8 cellular contexts compared by ENCODE assay signal in the genomic region with DNA sequence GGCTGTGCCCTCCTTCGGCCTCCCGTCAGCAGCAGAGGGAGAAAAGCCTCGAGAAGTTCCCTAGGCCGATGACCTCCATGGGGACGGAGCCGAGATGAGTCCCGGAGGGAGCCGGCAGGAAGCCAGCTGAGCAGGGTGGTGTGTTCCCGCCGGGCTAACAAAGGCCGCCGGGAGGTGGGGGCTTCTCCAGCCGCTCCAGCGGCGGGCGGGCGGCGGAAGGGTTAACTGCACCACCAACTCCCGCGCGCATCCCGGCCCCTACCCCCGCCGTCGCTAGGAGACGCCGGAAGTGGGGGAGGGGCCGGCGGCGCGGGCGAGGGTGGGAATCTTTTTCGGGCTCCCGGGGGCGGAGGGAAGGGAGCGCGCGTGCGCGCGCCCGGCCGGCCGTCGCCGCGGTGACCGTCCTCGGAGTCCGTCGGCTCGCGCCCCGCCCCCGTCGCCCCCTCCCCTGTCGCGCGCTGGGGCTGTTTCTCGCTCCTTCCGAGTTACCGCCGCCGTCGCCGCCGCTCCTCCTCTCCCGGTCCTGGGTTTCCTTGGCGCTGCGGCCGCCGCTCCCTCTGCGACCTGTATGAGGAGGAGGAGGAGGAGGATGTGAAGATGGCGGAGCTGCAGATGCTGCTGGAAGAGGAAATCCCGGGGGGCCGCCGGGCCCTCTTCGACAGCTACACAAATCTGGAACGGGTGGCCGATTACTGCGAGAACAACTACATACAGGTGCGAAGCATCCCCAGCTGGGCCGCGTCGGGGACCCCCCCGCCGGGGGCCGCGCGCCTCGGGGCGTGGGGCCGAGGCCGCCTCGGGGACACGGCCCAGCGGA.
DNase-seq lines count a peak whose midpoint lies in the region; ATAC-seq and TF ChIP-seq lines count a peak whose summit lies in the region.

A gene (plus strand): TSS at position 477 of the 817 bp plus-strand sequence. CDS start 121 bp downstream, at position 598.

- peak; percentile 75 for ATAC-seq in HG02763 (IDR thresholded peaks at IDR 0.05; ENCODE audit: unreplicated experiment)
- ATAC-seq in GM18873 (IDR thresholded peaks at IDR 0.05; ENCODE audit: low FRiP score, unreplicated experiment) = no peak

- in situ Hi-C loops in GM13976 (cut with MboI; ENCODE audit: low sequenced_read_pairs, unreplicated experiment) (no loop called here), astrocyte of the spinal cord (cut with HindIII; ENCODE audit: low sequenced_read_pairs) (no loop called here)

- DNase-seq in GM13976 (ENCODE audit: low spot score) (peak; percentile 92), NCI-H146 (lab: John Stamatoyannopoulos, UW) (peak; percentile 87), T1000 (lab: John Stamatoyannopoulos, UW) (peak; percentile 75), astrocyte of the spinal cord (ENCODE audit: low read depth, low spot score) (peak; percentile 86), hypothalamus (lab: John Stamatoyannopoulos, UW) (peak; percentile 48 to 93 (median 81)), retinal pigment epithelial cell (ENCODE audit: low read depth) (no peak)

- TF ChIP-seq CTCF in GM13976 (IDR thresholded peaks at IDR 0.05; ENCODE audit: borderline replicate concordance, control extremely low read depth, extremely low read depth, insufficient read depth, missing control alignments) = no peak
- TF ChIP-seq CTCF in astrocyte of the spinal cord (IDR thresholded peaks at IDR 0.05; ENCODE audit: low read depth, low read length) = no peak
- no peak for TF ChIP-seq CTCF in retinal pigment epithelial cell (conservative IDR thresholded peaks at IDR 0.05; ENCODE audit: low read depth, low read length)

- H3K4me3 ChIP-seq in astrocyte of the spinal cord (ENCODE audit: low read depth, low read length) (peak within 1 kb of the TSS; percentile 83), retinal pigment epithelial cell (ENCODE audit: low read length) (peak within 1 kb of the TSS; percentile 93)
